ENCODE assay signal across 23 cellular contexts in the genomic region with DNA sequence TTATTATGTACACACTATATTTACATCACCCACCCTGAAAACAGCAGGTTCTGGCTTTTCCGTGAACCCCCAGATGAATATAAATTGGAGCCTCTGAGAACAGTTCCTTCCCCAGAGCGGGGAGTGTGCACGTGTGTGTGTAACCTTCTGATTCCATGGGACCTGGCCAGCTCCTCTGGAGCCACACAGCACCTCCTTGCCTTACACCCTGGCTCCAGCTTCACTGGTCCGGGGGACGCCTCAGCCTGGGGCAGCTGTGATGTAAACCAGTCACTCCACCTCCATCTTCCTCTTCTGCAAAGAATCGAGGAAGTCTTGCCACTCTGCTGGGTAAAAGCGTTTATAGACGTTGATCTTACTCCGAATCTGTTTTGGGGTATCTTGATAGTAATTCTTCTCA.
"Had no signal": no experiment of that assay in that cellular context is flagged by ENCODE, and none has a peak within 500 bp of the region (broad histone marks: within the 10 kb centered on the region; RNA-seq: fewer than 3 reads in every experiment).

No MANE protein-coding gene starts in this region.

- H3K36me3 ChIP-seq: uterus had no signal

- H3K9me3 Mint-ChIP-seq: naive thymus-derived CD8-positive, alpha-beta T cell; nephron; neural crest cell; stimulated activated memory B cell treated with anti-CD40 and anti-IgM and Interleukin-4, amounts not matched to agents 10 μg/mL and 1 μg/mL and 100 μg/mL, for 72 hours; stimulated activated naive CD8-positive, alpha-beta T cell treated with anti-CD3 and anti-CD28 coated beads, Interleukin-15, amount 100 ng/mL, for 72 hours; type B pancreatic cell had no signal

- H3K9me3 ChIP-seq: lower lobe of right lung, pancreas, right atrium auricular region, right lobe of liver, tibial nerve, uterus had no signal

- DNase-seq: islet precursor cell; lower lobe of right lung; mammary epithelial cell; mesenchymal stem cell; naive thymus-derived CD8-positive, alpha-beta T cell; nucleus accumbens; right lobe of liver; stimulated activated CD4-positive, alpha-beta T cell treated with anti-CD3 and anti-CD28 coated beads, Interleukin-2, amount 100 ng/mL, for 48 hours; stimulated activated CD4-positive, alpha-beta T cell treated with anti-CD3 and anti-CD28 coated beads, Interleukin-4, amount 100 ng/mL, for 4 hours; stimulated activated CD8-positive, alpha-beta memory T cell treated with anti-CD3 and anti-CD28 coated beads, Interleukin-4, amount 100 ng/mL, for 48 hours; stimulated activated naive CD4-positive, alpha-beta T cell treated with Interleukin-2 at 50 U/mL for 16 hours; stimulated activated naive CD8-positive, alpha-beta T cell treated with anti-CD3 and anti-CD28 coated beads, Interleukin-15, amount 100 ng/mL, for 72 hours; substantia nigra; uterus had no signal

- H3K27me3 ChIP-seq: hepatocyte, pancreas, right atrium auricular region, right lobe of liver, tibial nerve, uterus had no signal

- H3K27ac Mint-ChIP-seq: nephron; stimulated activated memory B cell treated with anti-CD40 and anti-IgM and Interleukin-4, amounts not matched to agents 10 μg/mL and 1 μg/mL and 100 μg/mL, for 72 hours; type B pancreatic cell had no signal

- H3K4me3 Mint-ChIP-seq: naive thymus-derived CD8-positive, alpha-beta T cell; nephron; stimulated activated memory B cell treated with anti-CD40 and anti-IgM and Interleukin-4, amounts not matched to agents 10 μg/mL and 1 μg/mL and 100 μg/mL, for 72 hours; stimulated activated naive CD8-positive, alpha-beta T cell treated with anti-CD3 and anti-CD28 coated beads, Interleukin-15, amount 100 ng/mL, for 72 hours; type B pancreatic cell had no signal

- H3K4me3 ChIP-seq: hepatocyte, lower lobe of right lung, pancreas, right atrium auricular region, right lobe of liver, skin epidermis, tibial nerve, uterus had no signal

- H3K27me3 Mint-ChIP-seq: naive thymus-derived CD8-positive, alpha-beta T cell; stimulated activated memory B cell treated with anti-CD40 and anti-IgM and Interleukin-4, amounts not matched to agents 10 μg/mL and 1 μg/mL and 100 μg/mL, for 72 hours; stimulated activated naive CD8-positive, alpha-beta T cell treated with anti-CD3 and anti-CD28 coated beads, Interleukin-15, amount 100 ng/mL, for 72 hours; type B pancreatic cell had no signal

- ATAC-seq: lower lobe of right lung; naive thymus-derived CD8-positive, alpha-beta T cell; pancreas; right lobe of liver; stimulated activated memory B cell treated with anti-CD40 and anti-IgM and Interleukin-4, amounts not matched to agents 10 μg/mL and 1 μg/mL and 100 μg/mL, for 72 hours; stimulated activated naive CD8-positive, alpha-beta T cell treated with anti-CD3 and anti-CD28 coated beads, Interleukin-15, amount 100 ng/mL, for 72 hours had no signal

- H3K27ac ChIP-seq: hepatocyte, lower lobe of right lung, pancreas, right lobe of liver, skin epidermis, tibial nerve, uterus had no signal
